15 cellular contexts compared by ENCODE assay signal in the genomic region with DNA sequence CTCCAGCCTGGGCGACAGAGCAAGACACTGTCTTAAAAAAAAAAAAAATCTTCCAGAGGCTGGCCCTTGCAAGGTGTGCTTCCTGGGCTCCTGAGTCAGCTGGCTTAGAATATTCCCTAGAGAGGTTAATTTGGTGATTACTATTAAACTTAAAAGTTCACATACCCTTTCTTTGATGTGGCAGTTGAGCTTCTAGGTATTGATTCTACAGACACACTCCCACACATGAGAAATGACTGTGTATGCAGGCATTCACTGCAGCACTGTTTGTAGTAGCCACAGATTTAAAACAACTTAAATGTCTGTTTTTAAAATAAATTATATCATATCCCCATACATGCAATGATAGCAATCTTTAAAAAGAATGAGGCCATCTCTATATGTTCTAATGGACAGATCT.
DNase-seq lines count a peak whose midpoint lies in the region; ATAC-seq, FAIRE-seq and TF ChIP-seq lines count a peak whose summit lies in the region.
"Had no signal": no experiment of that assay in that cellular context is flagged by ENCODE, and none has a peak within 500 bp of the region (broad histone marks: within the 10 kb centered on the region; RNA-seq: fewer than 3 reads in every experiment).

No MANE protein-coding gene starts in this region.

- H3K4me3 Mint-ChIP-seq in activated T-helper 1 cell treated with anti-CD3 and anti-CD28 coated beads, Interleukin-12 subunit alpha, Interleukin-12 subunit beta, Interleukin-2, Interleukin-4 antibody, amounts not matched to agents 30 ng/mL and 10 ng/mL and 1 ng/mL, durations not matched to agents 14 hours and 24 hours and 36 hours: no peak overlapping the region
- H3K4me3 Mint-ChIP-seq: B cell; CD8-positive, alpha-beta T cell had no signal

- H3K36me3 Mint-ChIP-seq in activated T-helper 1 cell treated with anti-CD3 and anti-CD28 coated beads, Interleukin-12 subunit alpha, Interleukin-12 subunit beta, Interleukin-2, Interleukin-4 antibody, amounts not matched to agents 30 ng/mL and 10 ng/mL and 1 ng/mL, durations not matched to agents 14 hours and 24 hours and 36 hours (ENCODE audit: low read depth): no peaks in the 10 kb centered on the region

- H3K27ac ChIP-seq in PC-3 (ENCODE audit: low read length) (no peak overlapping the region), GM12878 (ENCODE audit: control insufficient read depth, insufficient read depth) (no peak overlapping the region)
- H3K27ac ChIP-seq: BLaER1 treated with 17β-estradiol and CSF1 and Interleukin-3, amounts not matched to agents 10 nM and 100 nM had no signal

- intact Hi-C loops in PC-3 (cut with micrococcal nuclease) (no loop called here), GM12878 (cut with micrococcal nuclease; ENCODE audit: unreplicated experiment) (no loop called here)
- intact Hi-C loops in activated T-helper 1 cell treated with anti-CD3 and anti-CD28 coated beads, Interleukin-12 subunit alpha, Interleukin-12 subunit beta, Interleukin-2, Interleukin-4 antibody, amounts not matched to agents 30 ng/mL and 10 ng/mL and 1 ng/mL, durations not matched to agents 14 hours and 24 hours and 36 hours (cut with micrococcal nuclease): no loop called here

- ATAC-seq in HG02885 (IDR thresholded peaks at IDR 0.05; ENCODE audit: poor library complexity, unreplicated experiment) (peak; percentile 50), PC-3 (peak; percentile 50), GM12878 (no peak), HG03442 (IDR thresholded peaks at IDR 0.05; ENCODE audit: unreplicated experiment) (no peak)
- ATAC-seq in activated CD4-positive, CD25-positive, alpha-beta regulatory T cell treated with anti-CD3 and anti-CD28 coated beads, Interleukin-2, amount 50 U/mL, for 24 hours: no peak
- ATAC-seq: CD8-positive, alpha-beta T cell had no signal

- no peaks in the 10 kb centered on the region for H4K20me1 ChIP-seq in PC-3 (ENCODE audit: low read length)
- H4K20me1 ChIP-seq in GM12878 (ENCODE audit: control insufficient read depth, insufficient read depth): no peaks in the 10 kb centered on the region
- H4K20me1 ChIP-seq: BLaER1 treated with 17β-estradiol and CSF1 and Interleukin-3, amounts not matched to agents 10 nM and 100 nM had no signal

- no peaks in the 10 kb centered on the region for H3K27me3 ChIP-seq in PC-3 (ENCODE audit: low read length)
- no peaks in the 10 kb centered on the region for H3K27me3 ChIP-seq in GM12878 (replicated peaks in 1 of 2; ENCODE audit: control insufficient read depth in 2 of 2, insufficient read depth in 2 of 2, low read length in 1 of 2)
- H3K27me3 ChIP-seq: BLaER1 treated with 17β-estradiol and CSF1 and Interleukin-3, amounts not matched to agents 10 nM and 100 nM had no signal

- H3K36me3 ChIP-seq in PC-3 (ENCODE audit: low read depth, low read length) (no peaks in the 10 kb centered on the region), GM12878 (ENCODE audit: control insufficient read depth in 2 of 2, insufficient read depth in 2 of 2, low read length in 1 of 2) (no peaks in the 10 kb centered on the region)
- H3K36me3 ChIP-seq: BLaER1 treated with 17β-estradiol and CSF1 and Interleukin-3, amounts not matched to agents 10 nM and 100 nM; HAP-1 had no signal

- in situ Hi-C loops in GM12878 (cut with MboI): no loop called here

- TF ChIP-seq CTCF in GM12865 (IDR thresholded peaks at IDR 0.05; ENCODE audit: insufficient read depth, low read depth, low read length, missing control alignments) (no peak), PC-3 (conservative IDR thresholded peaks at IDR 0.05; ENCODE audit: low read depth, low read length) (no peak), GM12878 (IDR thresholded peaks at IDR 0.05 in 2 of 3, conservative IDR thresholded peaks at IDR 0.05 in 1 of 3; ENCODE audit: control insufficient read depth in 2 of 3, extremely low read depth in 1 of 3, insufficient read depth in 1 of 3, low read depth in 3 of 3, low read length in 3 of 3) (no peak)

- no peak for FAIRE-seq in GM12878 (lab: Jason Lieb, UNC)

- H3K9ac ChIP-seq in PC-3 (ENCODE audit: low read length): no peak overlapping the region
- H3K9ac ChIP-seq in GM12878 (ENCODE audit: control insufficient read depth, insufficient read depth, low read length): no peak overlapping the region
- H3K9ac ChIP-seq: BLaER1 treated with 17β-estradiol and CSF1 and Interleukin-3, amounts not matched to agents 10 nM and 100 nM had no signal

- no peak overlapping the region for H3K4me2 ChIP-seq in PC-3 (ENCODE audit: low read length)
- no peak overlapping the region for H3K4me2 ChIP-seq in GM12878 (ENCODE audit: control insufficient read depth, insufficient read depth)
- H3K4me2 ChIP-seq: BLaER1 treated with 17β-estradiol and CSF1 and Interleukin-3, amounts not matched to agents 10 nM and 100 nM had no signal

- RAD21 ChIA-PET in GM12878 (lab: Charles Lee; ENCODE audit: unreplicated experiment): no interaction called here

- H3K27ac Mint-ChIP-seq in activated T-helper 1 cell treated with anti-CD3 and anti-CD28 coated beads, Interleukin-12 subunit alpha, Interleukin-12 subunit beta, Interleukin-2, Interleukin-4 antibody, amounts not matched to agents 30 ng/mL and 10 ng/mL and 1 ng/mL, durations not matched to agents 14 hours and 24 hours and 36 hours: no peak overlapping the region
- H3K27ac Mint-ChIP-seq: B cell; CD8-positive, alpha-beta T cell had no signal

- POLR2A ChIA-PET in PC-3 (lab: Charles Lee; ENCODE audit: unreplicated experiment): no interaction called here
- POLR2A ChIA-PET in GM12878 (lab: Charles Lee): interaction anchor here (0.7 kb wide), 1 partner anchor 38 kb away, joined by 3 read pairs; no protein-coding TSS in a partner anchor

- H3K4me1 Mint-ChIP-seq in activated T-helper 1 cell treated with anti-CD3 and anti-CD28 coated beads, Interleukin-12 subunit alpha, Interleukin-12 subunit beta, Interleukin-2, Interleukin-4 antibody, amounts not matched to agents 30 ng/mL and 10 ng/mL and 1 ng/mL, durations not matched to agents 14 hours and 24 hours and 36 hours (ENCODE audit: low read depth): no peaks in the 10 kb centered on the region
- H3K4me1 Mint-ChIP-seq: B cell had no signal

- H3K9me2 ChIP-seq in PC-3 (replicated peaks; ENCODE audit: low read length): no peaks in the 10 kb centered on the region

- TF ChIP-seq EP300 in GM12878 (IDR thresholded peaks at IDR 0.05; ENCODE audit: borderline replicate concordance in 1 of 2, control insufficient read depth in 1 of 2, low read depth in 2 of 2, low read length in 2 of 2): no peak

- H3K9me3 ChIP-seq in PC-3 (ENCODE audit: low read length) (no peaks in the 10 kb centered on the region), GM12878 (replicated peaks; ENCODE audit: control insufficient read depth, insufficient read depth, low read length) (no peaks in the 10 kb centered on the region)
- H3K9me3 ChIP-seq: BLaER1 treated with 17β-estradiol and CSF1 and Interleukin-3, amounts not matched to agents 10 nM and 100 nM; HAP-1 had no signal

- CTCF ChIA-PET in PC-3 (lab: Charles Lee): interaction anchor here (0.6 kb wide), 1 partner anchor 25 kb away, joined by 3 read pairs; no protein-coding TSS in a partner anchor
- CTCF ChIA-PET in GM12878 (lab: Yijun Ruan, JAX): no interaction called here

- no peaks in the 10 kb centered on the region for H3K9me3 Mint-ChIP-seq in activated T-helper 1 cell treated with anti-CD3 and anti-CD28 coated beads, Interleukin-12 subunit alpha, Interleukin-12 subunit beta, Interleukin-2, Interleukin-4 antibody, amounts not matched to agents 30 ng/mL and 10 ng/mL and 1 ng/mL, durations not matched to agents 14 hours and 24 hours and 36 hours

- H3K4me1 ChIP-seq in PC-3 (ENCODE audit: insufficient read depth, low read length): peaks cover 22% of the 10 kb centered on the region
- H3K4me1 ChIP-seq in GM12878 (ENCODE audit: control insufficient read depth, insufficient read depth, low read length): no peaks in the 10 kb centered on the region
- H3K4me1 ChIP-seq: HAP-1 had no signal

- H3K79me2 ChIP-seq in PC-3 (ENCODE audit: low read length) (no peaks in the 10 kb centered on the region), GM12878 (ENCODE audit: control insufficient read depth, insufficient read depth, low read length) (no peaks in the 10 kb centered on the region)

- BruUV-seq in PC-3 (replicated peaks; lab: Mats Ljungman, UMichigan) (no TSS peak), GM12878 (replicated peaks; lab: Mats Ljungman, UMichigan) (no TSS peak)

- no peak for TF ChIP-seq POLR2A in GM12878 (IDR thresholded peaks at IDR 0.05; ENCODE audit: low read depth, low read length)

- H2AFZ ChIP-seq in PC-3 (ENCODE audit: low read length): no peak overlapping the region
- H2AFZ ChIP-seq in GM12878 (ENCODE audit: control insufficient read depth, low read depth, low read length): no peak overlapping the region

- no peak overlapping the region for H3K4me3 ChIP-seq in GM12865 (ENCODE audit: low read depth, low read length)
- H3K4me3 ChIP-seq in PC-3 (ENCODE audit: low read length): no peak overlapping the region
- no peak overlapping the region for H3K4me3 ChIP-seq in GM12878
- H3K4me3 ChIP-seq: BLaER1 treated with 17β-estradiol and CSF1 and Interleukin-3, amounts not matched to agents 10 nM and 100 nM; HAP-1 had no signal

- TF ChIP-seq RAD21 in GM12878 (IDR thresholded peaks at IDR 0.05; ENCODE audit: insufficient read depth, low read depth, low read length): no peak

- WGBS in GM12878 (ENCODE audit: insufficient coverage, insufficient replicate concordance, low lambda C conversion rate, missing lambda C conversion rate): 0% methylated on average over 1 of the region's 1 CpG

- SMC1A ChIA-PET in GM12878 (lab: Charles Lee; ENCODE audit: uncharacterized antibody, unreplicated experiment): no interaction called here

- DNase-seq in GM12865 (ENCODE audit: low read depth): peak; percentile 5
- DNase-seq in PC-3: peak; percentile 58
- DNase-seq in GM12878 (ENCODE audit: low read depth, low spot score): no peak
- no peak for DNase-seq in activated T-helper 1 cell treated with anti-CD3 and anti-CD28 coated beads, Interleukin-12 subunit alpha, Interleukin-12 subunit beta, Interleukin-2, Interleukin-4 antibody, amounts not matched to agents 30 ng/mL and 10 ng/mL and 1 ng/mL, durations not matched to agents 14 hours and 24 hours and 36 hours (ENCODE audit: low spot score)
- no peak for DNase-seq in NCI-H2029 treated with DMSO at 0.1 percent for 48 hours (lab: John Stamatoyannopoulos, UW)
- DNase-seq: Calu3; CD8-positive, alpha-beta T cell; DMS79 treated with DMSO at 0.1 percent for 48 hours; EL had no signal

- no peaks in the 10 kb centered on the region for H3F3A ChIP-seq in PC-3 (ENCODE audit: low read length, unreplicated experiment)

- no peaks in the 10 kb centered on the region for H3K27me3 Mint-ChIP-seq in activated T-helper 1 cell treated with anti-CD3 and anti-CD28 coated beads, Interleukin-12 subunit alpha, Interleukin-12 subunit beta, Interleukin-2, Interleukin-4 antibody, amounts not matched to agents 30 ng/mL and 10 ng/mL and 1 ng/mL, durations not matched to agents 14 hours and 24 hours and 36 hours (ENCODE audit: insufficient read depth)
- H3K27me3 Mint-ChIP-seq: B cell had no signal

TF ChIP-seq in GM12878, 131 proteins besides CTCF, POLR2A, EP300 and RAD21 (continues in another document):
- TF ChIP-seq RELA (IDR thresholded peaks at IDR 0.05; ENCODE audit: borderline replicate concordance, partially characterized antibody) (no peak), TCF3 (IDR thresholded peaks at IDR 0.05; ENCODE audit: borderline replicate concordance, insufficient read depth, low read depth, low read length) (no peak)

Comparison
In these comparisons a context has a peak if more than half of its experiments do, and no peak if none do; other contexts are left out.
1. DNase-seq: peak in GM12865 (single experiment) and PC-3 (single experiment); none in GM12878 (single experiment), activated T-helper 1 cell treated with anti-CD3 and anti-CD28 coated beads, Interleukin-12 subunit alpha, Interleukin-12 subunit beta, Interleukin-2, Interleukin-4 antibody, amounts not matched to agents 30 ng/mL and 10 ng/mL and 1 ng/mL, durations not matched to agents 14 hours and 24 hours and 36 hours (single experiment) and NCI-H2029 treated with DMSO at 0.1 percent for 48 hours (single experiment).
2. ATAC-seq: peak in HG02885 (single experiment) and PC-3 (single experiment); none in GM12878 (single experiment), activated CD4-positive, CD25-positive, alpha-beta regulatory T cell treated with anti-CD3 and anti-CD28 coated beads, Interleukin-2, amount 50 U/mL, for 24 hours (0 of 2) and HG03442 (single experiment).